24 cellular contexts compared by ENCODE assay signal in genomic region chr11:544817-545166, GRCh38. TPM values are rescaled to one million over a fixed set of nuclear protein-coding genes. Genes with fewer than 3 reads are reported as not detected.
DNase-seq lines count a peak whose midpoint lies in the region; ATAC-seq and TF ChIP-seq lines count a peak whose summit lies in the region.
"Had no signal": no experiment of that assay in that cellular context is flagged by ENCODE, and none has a peak within 500 bp of the region (broad histone marks: within the 10 kb centered on the region; RNA-seq: fewer than 3 reads in every experiment).

No MANE protein-coding gene starts in this region.

- DNase-seq in stimulated activated naive CD8-positive, alpha-beta T cell treated with anti-CD3 and anti-CD28 coated beads, Interleukin-15, amount 100 ng/mL, for 72 hours = no peak
- no peak for DNase-seq in stimulated activated naive CD8-positive, alpha-beta T cell treated with anti-CD3 and anti-CD28 coated beads, Interleukin-15, Interleukin-2, amounts not matched to agents 100 U/mL and 50 U/mL, for 24 hours
- DNase-seq in left colon = peak; percentile 9 to 18
- DNase-seq in osteoblast (ENCODE audit: insufficient read length, low spot score, missing footprints) = peak; percentile 59
- DNase-seq in foreskin keratinocyte = no peak
- DNase-seq: AML-193; CD4-positive, alpha-beta T cell; CD8-positive, alpha-beta memory T cell; COR-L47; DMS 273 treated with DMSO at 0.1 percent for 48 hours; DMS153; DMS53; DMS79; DND-41; EL; GDM1 had no signal

- no peak overlapping the region for H3K27ac Mint-ChIP-seq in stimulated activated naive CD8-positive, alpha-beta T cell treated with anti-CD3 and anti-CD28 coated beads, Interleukin-15, amount 100 ng/mL, for 72 hours
- H3K27ac Mint-ChIP-seq: B cell; CD4-positive, alpha-beta T cell; CD8-positive, alpha-beta memory T cell had no signal

- H3K4me1 ChIP-seq in osteoblast (ENCODE audit: insufficient read depth, low read length) (no peaks in the 10 kb centered on the region), foreskin keratinocyte (no peaks in the 10 kb centered on the region)
- H3K4me1 ChIP-seq: A549 had no signal

- no peak overlapping the region for H3K27ac ChIP-seq in osteoblast (ENCODE audit: low read depth, low read length)
- no peak overlapping the region for H3K27ac ChIP-seq in foreskin keratinocyte
- H3K27ac ChIP-seq: 22Rv1; A549; BLaER1 treated with 17β-estradiol and CSF1 and Interleukin-3, amounts not matched to agents 10 nM and 100 nM; C4-2B had no signal

- H4K20me1 ChIP-seq in osteoblast (ENCODE audit: insufficient read depth, low read length) = no peaks in the 10 kb centered on the region
- H4K20me1 ChIP-seq: BLaER1 treated with 17β-estradiol and CSF1 and Interleukin-3, amounts not matched to agents 10 nM and 100 nM had no signal

- no peak overlapping the region for H3K4me3 ChIP-seq in osteoblast (ENCODE audit: insufficient read depth, low read length)
- H3K4me3 ChIP-seq: A549; BLaER1 treated with 17β-estradiol and CSF1 and Interleukin-3, amounts not matched to agents 10 nM and 100 nM; GM12878 had no signal

- no peaks in the 10 kb centered on the region for H3K9me3 Mint-ChIP-seq in stimulated activated naive CD8-positive, alpha-beta T cell treated with anti-CD3 and anti-CD28 coated beads, Interleukin-15, amount 100 ng/mL, for 72 hours
- H3K9me3 Mint-ChIP-seq: CD4-positive, alpha-beta T cell; CD8-positive, alpha-beta memory T cell had no signal

- H3K4me3 Mint-ChIP-seq in stimulated activated naive CD8-positive, alpha-beta T cell treated with anti-CD3 and anti-CD28 coated beads, Interleukin-15, amount 100 ng/mL, for 72 hours = no peak overlapping the region
- H3K4me3 Mint-ChIP-seq: B cell; CD4-positive, alpha-beta T cell; CD8-positive, alpha-beta memory T cell had no signal

- H3K9me3 ChIP-seq in osteoblast (ENCODE audit: low read depth, low read length) = no peaks in the 10 kb centered on the region
- H3K9me3 ChIP-seq: A549; BLaER1 treated with 17β-estradiol and CSF1 and Interleukin-3, amounts not matched to agents 10 nM and 100 nM had no signal

- H3K27me3 ChIP-seq in osteoblast (ENCODE audit: insufficient read depth, low read length) = no peaks in the 10 kb centered on the region
- H3K27me3 ChIP-seq in foreskin keratinocyte = no peaks in the 10 kb centered on the region
- H3K27me3 ChIP-seq: BLaER1 treated with 17β-estradiol and CSF1 and Interleukin-3, amounts not matched to agents 10 nM and 100 nM had no signal

- H2AFZ ChIP-seq in osteoblast (ENCODE audit: low read length) = no peak overlapping the region

- TF ChIP-seq CTCF in osteoblast (IDR thresholded peaks at IDR 0.05; ENCODE audit: extremely low read depth, low read depth, low read length) (no peak), foreskin keratinocyte (conservative IDR thresholded peaks at IDR 0.05) (no peak)

- no peaks in the 10 kb centered on the region for H3K27me3 Mint-ChIP-seq in stimulated activated naive CD8-positive, alpha-beta T cell treated with anti-CD3 and anti-CD28 coated beads, Interleukin-15, amount 100 ng/mL, for 72 hours
- H3K27me3 Mint-ChIP-seq: B cell; CD4-positive, alpha-beta T cell; CD8-positive, alpha-beta memory T cell had no signal

- ATAC-seq in stimulated activated naive CD8-positive, alpha-beta T cell treated with anti-CD3 and anti-CD28 coated beads, Interleukin-15, amount 100 ng/mL, for 72 hours = peak; percentile 31
- ATAC-seq in stimulated activated naive CD8-positive, alpha-beta T cell treated with anti-CD3 and anti-CD28 coated beads, Interleukin-15, Interleukin-2, amounts not matched to agents 100 U/mL and 50 U/mL, for 24 hours = no peak
- no peak for ATAC-seq in left colon
- no peak for ATAC-seq in foreskin keratinocyte
- no peak for ATAC-seq in GM21576 (IDR thresholded peaks at IDR 0.05; ENCODE audit: unreplicated experiment)
- ATAC-seq: A549, GM12878 had no signal

- H3K36me3 ChIP-seq in osteoblast (ENCODE audit: insufficient read depth, low read length) = no peaks in the 10 kb centered on the region
- H3K36me3 ChIP-seq: BLaER1 treated with 17β-estradiol and CSF1 and Interleukin-3, amounts not matched to agents 10 nM and 100 nM had no signal

- intact Hi-C loops in left colon (cut with DNase I, micrococcal nuclease) = no loop called here

- H3K4me1 Mint-ChIP-seq in stimulated activated naive CD8-positive, alpha-beta T cell treated with anti-CD3 and anti-CD28 coated beads, Interleukin-15, amount 100 ng/mL, for 72 hours = peaks cover 5% of the 10 kb centered on the region
- H3K4me1 Mint-ChIP-seq: CD8-positive, alpha-beta memory T cell had no signal

- H3K79me2 ChIP-seq in osteoblast (ENCODE audit: insufficient read depth, low read length) = no peaks in the 10 kb centered on the region

- H3K4me2 ChIP-seq in osteoblast (ENCODE audit: insufficient read depth, low read length) = no peak overlapping the region
- H3K4me2 ChIP-seq: A549; BLaER1 treated with 17β-estradiol and CSF1 and Interleukin-3, amounts not matched to agents 10 nM and 100 nM had no signal

RNA-seq across cellular contexts. Expression of gene LRRC56, which starts 7.5 kb away (rescaled TPM):
- 1 to 10 TPM; 3.7 to 4.7 TPM for total RNA-seq in left colon
- total RNA-seq in osteoblast = 0.88 and 1.1 TPM in 2 replicates
- 0.28 and 0.48 TPM in 2 replicates for total RNA-seq in foreskin keratinocyte
- polyA plus RNA-seq in foreskin keratinocyte = 0.30 and 0.47 TPM in 2 replicates
- total RNA-seq: A172 had no signal

RNA-seq across cellular contexts. Expression of gene HRAS, which starts 9.4 kb away (rescaled TPM):
- 10 to 100 TPM; 42.3 to 58.1 TPM for total RNA-seq in left colon
- 28.6 and 35.7 TPM in 2 replicates for total RNA-seq in osteoblast
- 167 and 199 TPM in 2 replicates for total RNA-seq in foreskin keratinocyte
- polyA plus RNA-seq in foreskin keratinocyte = 252 and 263 TPM in 2 replicates

RNA-seq across cellular contexts. Expression of gene LMNTD2, which starts 15.7 kb away (rescaled TPM):
- 10 to 100 TPM; 13.6 to 15.3 TPM for total RNA-seq in left colon
- total RNA-seq in osteoblast = 0.29 and 0.36 TPM in 2 replicates
- total RNA-seq in foreskin keratinocyte = 0.92 and 0.95 TPM in 2 replicates
- 1.2 and 1.3 TPM in 2 replicates for polyA plus RNA-seq in foreskin keratinocyte

RNA-seq across cellular contexts. Expression of gene RASSF7, which starts 16.0 kb away (rescaled TPM):
- 100 to 1,000 TPM in 1 of 2 donors, 10 to 100 TPM in 1; 90.9 to 117 TPM for total RNA-seq in left colon
- total RNA-seq in osteoblast = 2.4 and 6.2 TPM in 2 replicates
- total RNA-seq in foreskin keratinocyte = 37.3 and 44.3 TPM in 2 replicates
- 51.7 and 59.1 TPM in 2 replicates for polyA plus RNA-seq in foreskin keratinocyte

RNA-seq across cellular contexts. Expression of gene PHRF1, which starts 31.5 kb away (rescaled TPM):
- total RNA-seq in left colon (10 to 100 TPM; 31.0 to 33.0 TPM), osteoblast (23.9 and 27.5 TPM in 2 replicates), foreskin keratinocyte (28.4 and 30.4 TPM in 2 replicates)
- 14.2 and 15.1 TPM in 2 replicates for polyA plus RNA-seq in foreskin keratinocyte

Comparison
In these comparisons a context has a peak if more than half of its experiments do, and no peak if none do; other contexts are left out.
1. DNase-seq: peak in left colon (2 of 2) and osteoblast (single experiment); none in stimulated activated naive CD8-positive, alpha-beta T cell treated with anti-CD3 and anti-CD28 coated beads, Interleukin-15, amount 100 ng/mL, for 72 hours (0 of 2), stimulated activated naive CD8-positive, alpha-beta T cell treated with anti-CD3 and anti-CD28 coated beads, Interleukin-15, Interleukin-2, amounts not matched to agents 100 U/mL and 50 U/mL, for 24 hours (single experiment) and foreskin keratinocyte (0 of 2).